Comparison of ENCODE assay signal across 23 cellular contexts in the genomic region with DNA sequence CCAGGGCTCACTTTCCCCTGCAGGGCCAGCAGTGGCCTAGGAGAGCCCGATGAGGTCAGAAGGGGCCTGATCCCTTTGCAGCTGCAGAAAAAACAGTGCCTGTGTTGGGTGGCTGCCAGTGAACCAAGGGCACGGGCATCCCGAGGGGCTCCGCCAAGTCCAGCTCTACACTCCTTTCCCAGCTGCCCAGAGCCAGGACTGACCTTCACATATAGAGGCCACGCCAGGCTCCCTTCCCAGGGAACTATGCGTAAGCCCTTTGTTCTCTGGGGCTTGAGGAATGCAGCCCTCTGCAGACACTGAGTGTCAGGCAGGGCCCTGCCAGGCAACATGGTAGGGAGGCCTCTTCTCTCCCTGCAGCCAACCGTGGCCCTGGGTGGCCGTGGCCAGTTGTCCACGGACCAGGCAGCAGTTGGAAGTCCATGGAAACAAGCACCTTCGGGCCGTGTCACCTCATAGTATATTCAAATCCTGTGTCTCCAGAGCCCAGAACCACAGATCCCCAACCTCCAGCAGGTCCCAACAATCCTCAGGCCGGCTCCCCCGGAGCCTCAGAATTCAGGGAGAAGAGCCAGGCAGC.
A peak's percentile ranks its signal among the peaks of the same experiment; 100 is the strongest.
DNase-seq lines count a peak whose midpoint lies in the region; ATAC-seq and TF ChIP-seq lines count a peak whose summit lies in the region.
"Had no signal": no experiment of that assay in that cellular context is flagged by ENCODE, and none has a peak within 500 bp of the region (broad histone marks: within the 10 kb centered on the region; RNA-seq: fewer than 3 reads in every experiment).

No MANE protein-coding gene starts in this region.

- WGBS in endodermal cell (ENCODE audit: insufficient coverage in 1 of 2, insufficient read length in 1 of 2), 2 experiments: 89 to 90% methylated on average over 4 to 13 of the region's 13 CpGs

- H3K4me3 ChIP-seq in NT2/D1 (ENCODE audit: insufficient read length, low read depth): no peak overlapping the region
- H3K4me3 ChIP-seq in endodermal cell (ENCODE audit: low read length): no peak overlapping the region
- no peak overlapping the region for H3K4me3 ChIP-seq in neural progenitor cell
- H3K4me3 ChIP-seq: A549, HAP-1 had no signal

- H3K27me3 ChIP-seq in NT2/D1 (ENCODE audit: insufficient read depth, insufficient read length) (no peaks in the 10 kb centered on the region), endodermal cell (ENCODE audit: control insufficient read depth, insufficient read depth, low read length, poor library complexity, severe bottlenecking) (no peaks in the 10 kb centered on the region), neural progenitor cell (no peaks in the 10 kb centered on the region)

- CTCF ChIA-PET in activated CD8-positive, alpha-beta memory T cell treated with anti-CD3 and anti-CD28 coated beads, Interleukin-2, amount 10 ng/mL, durations not matched to agents 7 days and 5 days (lab: Charles Lee): no interaction called here

- H3K9me3 ChIP-seq in NT2/D1 (ENCODE audit: insufficient read depth, low read length): no peaks in the 10 kb centered on the region; the same call in 1 of the 2 replicates
- H3K9me3 ChIP-seq in endodermal cell (ENCODE audit: control insufficient read depth, low read length): no peaks in the 10 kb centered on the region
- no peaks in the 10 kb centered on the region for H3K9me3 ChIP-seq in neural progenitor cell (ENCODE audit: low read depth)
- H3K9me3 ChIP-seq: A549, HAP-1 had no signal

- H3K9ac ChIP-seq in NT2/D1 (ENCODE audit: insufficient read length, low read depth) (no peak overlapping the region), endodermal cell (ENCODE audit: extremely low read depth, low read length, poor library complexity, severe bottlenecking) (no peak overlapping the region), neural progenitor cell (no peak overlapping the region)

- H3K9me3 Mint-ChIP-seq in endodermal cell: peaks cover 1% of the 10 kb centered on the region
- H3K9me3 Mint-ChIP-seq in neural progenitor cell: no peaks in the 10 kb centered on the region
- no peaks in the 10 kb centered on the region for H3K9me3 Mint-ChIP-seq in activated CD8-positive, alpha-beta memory T cell treated with anti-CD3 and anti-CD28 coated beads, Interleukin-2, amount 10 ng/mL, durations not matched to agents 7 days and 5 days (ENCODE audit: low read depth)

- no peak overlapping the region for H2AFZ ChIP-seq in neural progenitor cell (replicated peaks)

- no peak overlapping the region for H3K4me3 Mint-ChIP-seq in endodermal cell
- no peak overlapping the region for H3K4me3 Mint-ChIP-seq in neural progenitor cell
- H3K4me3 Mint-ChIP-seq in activated CD8-positive, alpha-beta memory T cell treated with anti-CD3 and anti-CD28 coated beads, Interleukin-2, amount 10 ng/mL, durations not matched to agents 7 days and 5 days: no peak overlapping the region

- H3K4me1 ChIP-seq in NT2/D1 (ENCODE audit: insufficient read depth, insufficient read length) (peaks cover 3% of the 10 kb centered on the region), endodermal cell (ENCODE audit: control insufficient read depth, insufficient read depth, low read length) (no peaks in the 10 kb centered on the region), neural progenitor cell (peaks cover 9% of the 10 kb centered on the region)
- H3K4me1 ChIP-seq: A549, HAP-1 had no signal

- H3K27me3 Mint-ChIP-seq in endodermal cell (ENCODE audit: insufficient read depth): peaks cover 3% of the 10 kb centered on the region
- peaks cover 10% of the 10 kb centered on the region for H3K27me3 Mint-ChIP-seq in neural progenitor cell (ENCODE audit: insufficient read depth, low read depth)
- no peaks in the 10 kb centered on the region for H3K27me3 Mint-ChIP-seq in activated CD8-positive, alpha-beta memory T cell treated with anti-CD3 and anti-CD28 coated beads, Interleukin-2, amount 10 ng/mL, durations not matched to agents 7 days and 5 days

- H3K4me2 ChIP-seq in neural progenitor cell: no peak overlapping the region
- H3K4me2 ChIP-seq: A549 had no signal

- DNase-seq in ELF-1 (ENCODE audit: low read depth, low spot score) (peak; percentile 64), NT2/D1 (ENCODE audit: low read depth, low spot score) (peak; percentile 47), endodermal cell (peak; percentile 72), neural progenitor cell (ENCODE audit: low spot score) (peak; percentile 82), GM20000 (ENCODE audit: low spot score) (no peak), epidermal melanocyte (ENCODE audit: insufficient read length, low spot score) (no peak), HT-29 (ENCODE audit: low spot score) (no peak)
- DNase-seq in activated CD8-positive, alpha-beta memory T cell treated with anti-CD3 and anti-CD28 coated beads, Interleukin-2, amount 10 ng/mL, durations not matched to agents 7 days and 5 days: no peak
- DNase-seq: DMS 273 treated with DMSO at 0.1 percent for 48 hours; KBM-7; NCI-H1417 treated with DMSO at 0.1 percent for 48 hours; NCI-H2029; NCI-H2171; NCI-H446; NCI-H69; NK-92 treated with Interleukin-12 subunit alpha and Interleukin-12 subunit beta, amount 100 ng/mL, for 24 hours; OCI-M1; RPMI8226; SIG-M5 had no signal

- H3K36me3 ChIP-seq in NT2/D1 (ENCODE audit: insufficient read depth, insufficient read length, low read length): no peaks in the 10 kb centered on the region
- no peaks in the 10 kb centered on the region for H3K36me3 ChIP-seq in endodermal cell (ENCODE audit: control insufficient read depth, insufficient read depth, low read length)
- H3K36me3 ChIP-seq in neural progenitor cell: no peaks in the 10 kb centered on the region
- H3K36me3 ChIP-seq: HAP-1 had no signal

- H3K27ac ChIP-seq in endodermal cell (ENCODE audit: low read depth, low read length) (no peak overlapping the region), neural progenitor cell (no peak overlapping the region)
- H3K27ac ChIP-seq: A549, C4-2B, HL-60 had no signal

- H3K27ac Mint-ChIP-seq in endodermal cell (no peak overlapping the region), neural progenitor cell (no peak overlapping the region)
- no peak overlapping the region for H3K27ac Mint-ChIP-seq in activated CD8-positive, alpha-beta memory T cell treated with anti-CD3 and anti-CD28 coated beads, Interleukin-2, amount 10 ng/mL, durations not matched to agents 7 days and 5 days

- no peaks in the 10 kb centered on the region for H3K4me1 Mint-ChIP-seq in endodermal cell
- H3K4me1 Mint-ChIP-seq in neural progenitor cell: peaks cover 25% of the 10 kb centered on the region
- H3K4me1 Mint-ChIP-seq in activated CD8-positive, alpha-beta memory T cell treated with anti-CD3 and anti-CD28 coated beads, Interleukin-2, amount 10 ng/mL, durations not matched to agents 7 days and 5 days: no peaks in the 10 kb centered on the region

- H3K36me3 Mint-ChIP-seq in endodermal cell (ENCODE audit: low read depth): no peaks in the 10 kb centered on the region
- no peaks in the 10 kb centered on the region for H3K36me3 Mint-ChIP-seq in neural progenitor cell
- no peaks in the 10 kb centered on the region for H3K36me3 Mint-ChIP-seq in activated CD8-positive, alpha-beta memory T cell treated with anti-CD3 and anti-CD28 coated beads, Interleukin-2, amount 10 ng/mL, durations not matched to agents 7 days and 5 days

- H4K20me1 ChIP-seq in neural progenitor cell (ENCODE audit: low read depth): no peaks in the 10 kb centered on the region

- ATAC-seq in activated CD8-positive, alpha-beta memory T cell treated with anti-CD3 and anti-CD28 coated beads, Interleukin-2, amount 10 ng/mL, durations not matched to agents 7 days and 5 days: no peak
- ATAC-seq: A549 had no signal

- TF ChIP-seq CTCF in endodermal cell (conservative IDR thresholded peaks at IDR 0.05) (no peak), neural progenitor cell (IDR thresholded peaks at IDR 0.05) (no peak), GM20000 (IDR thresholded peaks at IDR 0.05; ENCODE audit: extremely low read depth, missing control alignments) (no peak)

- H3F3A ChIP-seq in neural progenitor cell (ENCODE audit: low read depth): no peaks in the 10 kb centered on the region

- H3K79me2 ChIP-seq in neural progenitor cell (ENCODE audit: low read depth): no peaks in the 10 kb centered on the region

Comparison
In these comparisons a context has a peak if more than half of its experiments do, and no peak if none do; other contexts are left out.
1. DNase-seq: peak in ELF-1 (single experiment), NT2/D1 (single experiment), endodermal cell (single experiment) and neural progenitor cell (single experiment); none in activated CD8-positive, alpha-beta memory T cell treated with anti-CD3 and anti-CD28 coated beads, Interleukin-2, amount 10 ng/mL, durations not matched to agents 7 days and 5 days (single experiment), GM20000 (single experiment), epidermal melanocyte (single experiment) and HT-29 (single experiment).